8 cellular contexts compared by ENCODE assay signal in the genomic region with DNA sequence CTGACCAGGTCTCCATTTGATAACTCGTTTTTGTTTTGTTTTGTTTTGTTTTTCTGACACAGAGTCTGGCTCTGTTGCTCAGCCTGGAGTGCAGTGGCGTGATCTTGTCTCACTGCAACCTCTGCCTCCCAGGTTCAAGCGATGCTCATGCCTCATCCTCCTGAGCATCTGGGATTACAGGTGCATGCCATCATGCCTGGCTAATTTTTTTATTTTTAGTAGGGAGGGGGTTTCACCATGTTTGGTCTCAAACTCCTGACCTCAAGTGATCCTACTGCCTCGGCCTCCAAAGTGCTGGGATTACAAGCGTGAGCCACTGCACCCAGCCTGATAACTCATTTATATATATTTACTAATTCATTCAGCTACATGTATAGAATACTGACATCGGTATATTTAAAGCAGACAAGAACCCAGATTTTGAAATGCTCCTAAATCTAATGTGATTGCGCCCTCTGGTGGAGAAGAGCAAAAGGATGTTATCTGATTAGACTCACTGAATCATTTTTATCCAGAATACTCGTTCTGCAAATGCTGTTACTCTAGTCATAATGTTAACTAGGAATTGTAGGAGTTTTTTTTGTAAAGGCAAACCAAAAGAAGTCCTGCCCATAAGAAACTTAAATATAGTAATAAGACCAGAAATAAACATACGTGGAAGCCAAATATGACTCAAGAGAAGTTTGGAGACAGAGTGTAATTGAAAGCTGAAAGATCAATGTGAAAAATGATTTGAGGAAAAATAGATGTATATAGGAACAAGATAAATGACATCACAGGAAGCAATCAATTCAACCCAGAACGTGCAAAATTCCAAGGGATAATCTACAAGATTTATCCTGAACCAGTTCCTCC. TPM values are rescaled to one million over a fixed set of nuclear protein-coding genes. Genes with fewer than 3 reads are reported as not detected.
A peak's percentile ranks its signal among the peaks of the same experiment; 100 is the strongest.
DNase-seq lines count a peak whose midpoint lies in the region; ATAC-seq and TF ChIP-seq lines count a peak whose summit lies in the region.

No MANE protein-coding gene starts in this region.

- H3K36me3 ChIP-seq in HCT116 (ENCODE audit: control insufficient read depth in 1 of 2, insufficient read depth in 2 of 2, low read length in 2 of 2) (no peaks in the 10 kb centered on the region), hepatocyte (replicated peaks; ENCODE audit: insufficient read depth, low read depth) (no peaks in the 10 kb centered on the region)

- H3K79me2 ChIP-seq in HCT116 (ENCODE audit: insufficient read depth, low read length), result no peaks in the 10 kb centered on the region
- no peaks in the 10 kb centered on the region for H3K79me2 ChIP-seq in hepatocyte

- RAD21 ChIA-PET in HCT116 (lab: Charles Lee; ENCODE audit: low non-redundant PET in 1 of 2, low total read pairs in 2 of 2, uncharacterized antibody in 2 of 2, unreplicated experiment in 2 of 2), result no interaction called here

- no peaks in the 10 kb centered on the region for H3K9me3 ChIP-seq in HCT116 (ENCODE audit: control insufficient read depth in 1 of 2, insufficient read depth in 1 of 2, low read depth in 1 of 2, low read length in 2 of 2)
- H3K9me3 ChIP-seq in hepatocyte (ENCODE audit: low read depth), result no peaks in the 10 kb centered on the region

- CTCF ChIA-PET in HCT116 (lab: Charles Lee), result interaction anchor here (0.8 to 4.4 kb wide), 19 partner anchors 8 to 1885 kb away, joined by 3 to 33 read pairs (median 4); no protein-coding TSS in a partner anchor

- DNase-seq in CMK (ENCODE audit: low read depth) (peak; percentile 8), HCT116 (ENCODE audit: low read depth, low spot score) (no peak), NCI-H774 (lab: John Stamatoyannopoulos, UW) (peak; percentile 66), hepatocyte (ENCODE audit: low spot score) (peak; percentile 87), mesenteric fat pad (ENCODE audit: low spot score) (no peak)
- peak; percentile 22 for DNase-seq in activated naive CD4-positive, alpha-beta T cell treated with Interleukin-2 at 50 U/mL for 16 hours
- DNase-seq in stimulated activated CD4-positive, alpha-beta T cell treated with anti-CD3 and anti-CD28 coated beads, Interleukin-4, amount 100 ng/mL, for 24 hours, result peak; percentile 68

- 37% methylated on average over 10 of the region's 10 CpGs for WGBS in hepatocyte (ENCODE audit: low lambda C conversion rate, missing lambda C conversion rate)

- intact Hi-C loops in HCT116 (cut with micrococcal nuclease), result loop anchor here (1.0 kb wide), 2 partner anchors 315 to 1356 kb away; no protein-coding TSS in a partner anchor

- TF ChIP-seq POLR2A in HCT116 (IDR thresholded peaks at IDR 0.05; ENCODE audit: borderline replicate concordance, extremely low read depth, insufficient read depth, insufficient read length), result no peak

- TF ChIP-seq CTCF in HCT116 (IDR thresholded peaks at IDR 0.05 in 2 of 3, conservative IDR thresholded peaks at IDR 0.05 in 1 of 3; ENCODE audit: borderline replicate concordance in 1 of 3, insufficient read depth in 1 of 3, low read depth in 2 of 3, low read length in 2 of 3) (peak; percentile 63 to 81 (median 67)), hepatocyte (IDR thresholded peaks at IDR 0.05; ENCODE audit: poor library complexity) (peak; percentile 85)

- H3K27ac ChIP-seq in HCT116 (ENCODE audit: low read depth, low read length) (no peak overlapping the region), hepatocyte (peak overlapping the region; percentile 21)

- POLR2A ChIA-PET in HCT116 (lab: Charles Lee), result no interaction called here

- no peak overlapping the region for H3K4me3 ChIP-seq in HCT116 (replicated peaks in 1 of 2; ENCODE audit: low read depth in 1 of 2, low read length in 2 of 2)
- H3K4me3 ChIP-seq in hepatocyte, result no peak overlapping the region

- no peak for ATAC-seq in HCT116
- ATAC-seq in GM21737 (IDR thresholded peaks at IDR 0.05; ENCODE audit: unreplicated experiment), result no peak

- peak overlapping the region; percentile 29; the same call in 1 of the 2 replicates for H3K4me2 ChIP-seq in HCT116 (ENCODE audit: low read length)
- peak overlapping the region; percentile 23 for H3K4me2 ChIP-seq in hepatocyte

- BruUV-seq in HCT116 (replicated peaks; lab: Mats Ljungman, UMichigan), result no TSS peak

- no peak overlapping the region for H3K9ac ChIP-seq in HCT116 (ENCODE audit: low read length)

- H3K9me2 ChIP-seq in HCT116 (ENCODE audit: insufficient read depth) (no peaks in the 10 kb centered on the region), hepatocyte (replicated peaks; ENCODE audit: insufficient read depth) (no peaks in the 10 kb centered on the region)

- H4K20me1 ChIP-seq in HCT116 (ENCODE audit: insufficient read depth) (no peaks in the 10 kb centered on the region), hepatocyte (ENCODE audit: insufficient read depth, poor library complexity, severe bottlenecking) (no peaks in the 10 kb centered on the region)

- peak; percentile 80 for TF ChIP-seq RAD21 in HCT116 (IDR thresholded peaks at IDR 0.05; ENCODE audit: low read depth)

- H3K27me3 ChIP-seq in HCT116 (ENCODE audit: insufficient read depth, low read length), result no peaks in the 10 kb centered on the region
- peaks cover 22% of the 10 kb centered on the region for H3K27me3 ChIP-seq in hepatocyte

- H2AFZ ChIP-seq in HCT116 (ENCODE audit: low read depth, low read length, poor library complexity, severe bottlenecking) (peak overlapping the region; percentile 81), hepatocyte (no peak overlapping the region)

- peaks cover 4 to 17% of the 10 kb centered on the region in 2 experiments for H3K4me1 ChIP-seq in HCT116 (ENCODE audit: control insufficient read depth in 1 of 2, insufficient read depth in 2 of 2, low read length in 2 of 2)
- peaks cover 21% of the 10 kb centered on the region for H3K4me1 ChIP-seq in hepatocyte (ENCODE audit: insufficient read depth)

TF ChIP-seq in HCT116, 20 proteins besides CTCF, POLR2A, EP300 and RAD21:
- TF ChIP-seq SRF (IDR thresholded peaks at IDR 0.05; ENCODE audit: low read depth) (no peak), MAX (IDR thresholded peaks at IDR 0.05) (no peak), EZH2 (IDR thresholded peaks at IDR 0.05) (no peak)
TF ChIP-seq in HCT116: peak in this region for 0.

RNA-seq across cellular contexts. Expression of gene COL12A1, which starts 5.3 kb away (rescaled TPM):
- total RNA-seq in HCT116 (2021; ENCODE audit: unreplicated experiment), result 23.5 TPM
- 15.2 and 21.1 TPM in 2 replicates for polyA plus RNA-seq in HCT116 (2012)
- 48.4 and 49.0 TPM in 2 replicates for total RNA-seq in hepatocyte
- 9.2 and 13.3 TPM in 2 replicates for polyA plus RNA-seq in hepatocyte
- 376 TPM for total RNA-seq in mesenteric fat pad

RNA-seq across cellular contexts. Expression of gene COX7A2, which starts 32.5 kb away (rescaled TPM):
- total RNA-seq in HCT116 (2021; ENCODE audit: unreplicated experiment), result 600 TPM
- polyA plus RNA-seq in HCT116 (2012), result 297 and 388 TPM in 2 replicates
- total RNA-seq in hepatocyte, result 167 and 465 TPM in 2 replicates
- polyA plus RNA-seq in hepatocyte, result 635 and 703 TPM in 2 replicates
- total RNA-seq in mesenteric fat pad, result 336 TPM

Comparison
In these comparisons a context has a peak if more than half of its experiments do, and no peak if none do; other contexts are left out.
1. DNase-seq: peak in CMK (single experiment), NCI-H774 (single experiment), activated naive CD4-positive, alpha-beta T cell treated with Interleukin-2 at 50 U/mL for 16 hours (single experiment), hepatocyte (single experiment) and stimulated activated CD4-positive, alpha-beta T cell treated with anti-CD3 and anti-CD28 coated beads, Interleukin-4, amount 100 ng/mL, for 24 hours (single experiment); none in HCT116 (single experiment) and mesenteric fat pad (single experiment).